8 cellular contexts compared by ENCODE assay signal in genomic region chr1:154404511-154404931, GRCh38. TPM values are rescaled to one million over a fixed set of nuclear protein-coding genes. Genes with fewer than 3 reads are reported as not detected.
A peak's percentile ranks its signal among the peaks of the same experiment; 100 is the strongest.
DNase-seq lines count a peak whose midpoint lies in the region; ATAC-seq and TF ChIP-seq lines count a peak whose summit lies in the region.

No MANE protein-coding gene starts in this region.

- TF ChIP-seq POLR2A in esophagus squamous epithelium (IDR thresholded peaks at IDR 0.05): no peak

- peak overlapping the region; percentile 79 for H2AFZ ChIP-seq in GM23248

- POLR2A ChIA-PET in Panc1 (lab: Charles Lee): no interaction called here

- intact Hi-C loops in Panc1 (cut with micrococcal nuclease; ENCODE audit: unreplicated experiment) (no loop called here), esophagus squamous epithelium (cut with DNase I) (loop anchor here (10.0 kb wide), 1 partner anchor 70 kb away; no protein-coding TSS in a partner anchor)

- ATAC-seq in Panc1 (peak; percentile 1; the same call in 1 of the 2 replicates), HG03439 (IDR thresholded peaks at IDR 0.05; ENCODE audit: unreplicated experiment) (no peak), HG03342 (IDR thresholded peaks at IDR 0.05; ENCODE audit: unreplicated experiment) (no peak)

- no peaks in the 10 kb centered on the region for H3K9me2 ChIP-seq in GM23248 (ENCODE audit: insufficient read depth)

- no peaks in the 10 kb centered on the region for H3K9me3 ChIP-seq in GM23248 (ENCODE audit: low read depth)
- no peaks in the 10 kb centered on the region for H3K9me3 ChIP-seq in Panc1 (ENCODE audit: control insufficient read depth, insufficient read depth, low read depth, low read length)
- H3K9me3 ChIP-seq in esophagus squamous epithelium: no peaks in the 10 kb centered on the region
- no peaks in the 10 kb centered on the region for H3K9me3 ChIP-seq in skeletal muscle tissue (ENCODE audit: control insufficient read depth in 3 of 3, low read length in 3 of 3)

- H3K4me1 ChIP-seq in GM23248 (ENCODE audit: insufficient read depth) (peaks cover 27% of the 10 kb centered on the region), Panc1 (ENCODE audit: control insufficient read depth, insufficient read depth, low read length) (peaks cover 35% of the 10 kb centered on the region), esophagus squamous epithelium (peaks cover 24 to 58% (median 36%) of the 10 kb centered on the region in 3 donors), skeletal muscle tissue (ENCODE audit: control insufficient read depth in 3 of 3, insufficient read depth in 3 of 3, low read length in 3 of 3) (peaks cover 39 to 49% (median 44%) of the 10 kb centered on the region in 3 donors)

- H3K27me3 ChIP-seq in GM23248 (replicated peaks; ENCODE audit: insufficient read depth) (no peaks in the 10 kb centered on the region), Panc1 (ENCODE audit: control insufficient read depth, insufficient read depth, low read length) (no peaks in the 10 kb centered on the region), esophagus squamous epithelium (no peaks in the 10 kb centered on the region), skeletal muscle tissue (ENCODE audit: control insufficient read depth in 3 of 3, insufficient read depth in 3 of 3, low read length in 3 of 3) (no peaks in the 10 kb centered on the region)

- H3K4me2 ChIP-seq in GM23248 (ENCODE audit: unreplicated experiment): peak overlapping the region; percentile 93

- H3F3A ChIP-seq in GM23248 (ENCODE audit: insufficient read depth): peaks cover 11% of the 10 kb centered on the region

- no peak for DNase-seq in GM23248
- no peak for DNase-seq in Panc1 (ENCODE audit: low read depth, low spot score)
- DNase-seq in esophagus squamous epithelium (lab: John Stamatoyannopoulos, UW): no peak
- no peak for DNase-seq in NCI-H2029 (lab: John Stamatoyannopoulos, UW)
- no peak for DNase-seq in HuH-7.5 (ENCODE audit: low spot score)

- H3K9ac ChIP-seq in GM23248 (peak overlapping the region; percentile 92), skeletal muscle tissue (ENCODE audit: low read depth in 1 of 3, low read length in 3 of 3) (peak overlapping the region; percentile 71 to 100 (median 75))

- no TSS peak for BruUV-seq in Panc1 (replicated peaks; lab: Mats Ljungman, UMichigan)

- TF ChIP-seq CTCF in Panc1 (IDR thresholded peaks at IDR 0.05) (no peak), esophagus squamous epithelium (IDR thresholded peaks at IDR 0.05) (no peak)

- H4K20me1 ChIP-seq in GM23248 (ENCODE audit: insufficient read depth): no peaks in the 10 kb centered on the region

- H3K27ac ChIP-seq in GM23248 (peak overlapping the region; percentile 79; the same call in 1 of the 2 replicates), Panc1 (ENCODE audit: low read length) (peak overlapping the region; percentile 68), esophagus squamous epithelium (peak overlapping the region; percentile 90 to 98 (median 94)), skeletal muscle tissue (ENCODE audit: low read depth, low read length) (peak overlapping the region; percentile 96)

- CTCF ChIA-PET in Panc1 (lab: Charles Lee): no interaction called here

- in situ Hi-C loops in GM23248 (cut with MboI) (no loop called here), Panc1 (cut with HindIII; ENCODE audit: low pct_unique_long_range_greater_than_20kb, low sequenced_read_pairs) (no loop called here)

- H3K4me3 ChIP-seq in GM23248 (peak overlapping the region; percentile 78), Panc1 (ENCODE audit: low read depth in 2 of 2, low read length in 2 of 2) (peak overlapping the region; percentile 61 to 73), esophagus squamous epithelium (peak overlapping the region; percentile 63 to 86 (median 66)), skeletal muscle tissue (ENCODE audit: low read length in 3 of 3) (peak overlapping the region; percentile 86 to 96 (median 91))

- 48% methylated on average over 11 of the region's 11 CpGs for WGBS in GM23248 (ENCODE audit: low coverage in 1 of 2, low lambda C conversion rate in 2 of 2, missing lambda C conversion rate in 2 of 2), 2 experiments
- 11 to 16% methylated on average over 4 to 8 of the region's 11 CpGs for WGBS in esophagus squamous epithelium, 2 donors

- peaks cover 15% of the 10 kb centered on the region; the same call in 1 of the 2 replicates for H3K79me2 ChIP-seq in GM23248 (ENCODE audit: insufficient read depth)

- no peaks in the 10 kb centered on the region for H3K36me3 ChIP-seq in GM23248 (ENCODE audit: low read depth)
- no peaks in the 10 kb centered on the region for H3K36me3 ChIP-seq in Panc1 (ENCODE audit: control insufficient read depth, insufficient read depth, low read length)
- no peaks in the 10 kb centered on the region for H3K36me3 ChIP-seq in esophagus squamous epithelium
- no peaks in the 10 kb centered on the region for H3K36me3 ChIP-seq in skeletal muscle tissue (ENCODE audit: control insufficient read depth in 3 of 3, insufficient read depth in 3 of 3, low read length in 3 of 3)

RNA-seq across cellular contexts. Expression of gene IL6R, which starts 0.6 kb away (rescaled TPM):
- total RNA-seq in GM23248 (2014; rRNA removed; shearing (Covaris generic)): 3.9 and 8.8 TPM in 2 replicates
- polyA plus RNA-seq in GM23248 (2016; fragmentation: Nextera tagmentation; extraction: Ambion mirVana): 1.3 and 2.1 TPM in 2 replicates
- total RNA-seq in Panc1 (2021; ENCODE audit: unreplicated experiment): 12.2 TPM
- polyA plus RNA-seq in Panc1 (2012; ENCODE audit: insufficient read length): 14.1 TPM
- 10 to 100 TPM in 1 of 4 donors, 1 to 10 TPM in 3; 6.4 to 47.7 (median 8.1) TPM for total RNA-seq in esophagus squamous epithelium
- total RNA-seq in skeletal muscle tissue: 5.2 TPM
